30 cellular contexts compared by ENCODE assay signal in genomic region chr6:39915866-39916265, GRCh38. TPM values are rescaled to one million over a fixed set of nuclear protein-coding genes. Genes with fewer than 3 reads are reported as not detected.
"Had no signal": no experiment of that assay in that cellular context is flagged by ENCODE, and none has a peak within 500 bp of the region (broad histone marks: within the 10 kb centered on the region; RNA-seq: fewer than 3 reads in every experiment).

No MANE protein-coding gene starts in this region.

- H3K36me3 ChIP-seq: colonic mucosa had no signal

- H3K4me3 ChIP-seq: adrenal gland, body of pancreas, colonic mucosa, dorsolateral prefrontal cortex had no signal

- DNase-seq: activated CD4-positive, alpha-beta memory T cell treated with anti-CD3 and anti-CD28 coated beads for 36 hours; activated CD4-positive, alpha-beta T cell treated with anti-CD3 and anti-CD28 coated beads for 36 hours; activated CD4-positive, alpha-beta T cell treated with anti-CD3 and anti-CD28 coated beads, Interleukin-2, amount 10 ng/mL, durations not matched to agents 24 days and 14 days; activated CD4-positive, CD25-positive, alpha-beta regulatory T cell; activated CD4-positive, CD25-positive, alpha-beta regulatory T cell treated with anti-CD3 and anti-CD28 coated beads, Interleukin-2, amount 50 U/mL, for 72 hours; activated CD8-positive, alpha-beta memory T cell treated with anti-CD3 and anti-CD28 coated beads, Interleukin-2, amount 10 ng/mL, durations not matched to agents 7 days and 5 days; activated CD8-positive, alpha-beta memory T cell treated with anti-CD3 and anti-CD28 coated beads, Interleukin-2, amount 50 U/mL, for 4 hours; activated CD8-positive, alpha-beta T cell treated with anti-CD3 and anti-CD28 coated beads, Interleukin-2, amount 10 ng/mL, durations not matched to agents 7 days and 5 days; activated effector memory CD4-positive, alpha-beta T cell treated with anti-CD3 and anti-CD28 coated beads, Interleukin-2, amount 50 U/mL, for 16 hours; activated naive CD4-positive, alpha-beta T cell treated with anti-CD3 and anti-CD28 coated beads for 36 hours; activated naive CD8-positive, alpha-beta T cell treated with anti-CD3 and anti-CD28 coated beads for 36 hours; activated naive CD8-positive, alpha-beta T cell treated with anti-CD3 and anti-CD28 coated beads, Interleukin-2, amount 50 U/mL, for 24 hours; activated T-cell treated with anti-CD3 and anti-CD28 coated beads, Interleukin-2, amount 50 U/mL, for 1 hour; activated T-cell treated with anti-CD3 and anti-CD28 coated beads, Interleukin-2, amount 50 U/mL, for 48 hours; amygdala; aorta; body of pancreas; central memory CD4-positive, alpha-beta T cell; cerebellar nuclear complex; colonic mucosa; dorsolateral prefrontal cortex; effector memory CD4-positive, alpha-beta T cell; endodermal cell; foreskin fibroblast; T-helper 1 cell; T-helper 17 cell; T1000 had no signal

- H3K27ac ChIP-seq: adrenal gland, body of pancreas, colonic mucosa, dorsolateral prefrontal cortex had no signal

- FAIRE-seq: frontal cortex had no signal

- H3K27me3 ChIP-seq: adrenal gland, body of pancreas, colonic mucosa, dorsolateral prefrontal cortex had no signal

- ATAC-seq: activated CD4-positive, alpha-beta T cell treated with anti-CD3 and anti-CD28 coated beads for 36 hours; activated CD8-positive, alpha-beta memory T cell treated with anti-CD3 and anti-CD28 coated beads, Interleukin-2, amount 10 ng/mL, durations not matched to agents 7 days and 5 days; activated CD8-positive, alpha-beta T cell treated with anti-CD3 and anti-CD28 coated beads, Interleukin-2, amount 10 ng/mL, durations not matched to agents 7 days and 5 days; activated naive CD8-positive, alpha-beta T cell treated with anti-CD3 and anti-CD28 coated beads, Interleukin-2, amount 50 U/mL, for 24 hours; body of pancreas; esophagus mucosa; T-helper 17 cell had no signal

- H3K4me1 ChIP-seq: adrenal gland had no signal

- H3K9me3 ChIP-seq: adrenal gland, body of pancreas, colonic mucosa had no signal

RNA-seq across cellular contexts. Expression of gene MOCS1, which starts 18.4 kb away (rescaled TPM):
- total RNA-seq: activated CD8-positive, alpha-beta T cell treated with anti-CD3 and anti-CD28 coated beads, Interleukin-2, amount 10 ng/mL, durations not matched to agents 7 days and 5 days had no signal
